7 cellular contexts compared by ENCODE assay signal in the genomic region with DNA sequence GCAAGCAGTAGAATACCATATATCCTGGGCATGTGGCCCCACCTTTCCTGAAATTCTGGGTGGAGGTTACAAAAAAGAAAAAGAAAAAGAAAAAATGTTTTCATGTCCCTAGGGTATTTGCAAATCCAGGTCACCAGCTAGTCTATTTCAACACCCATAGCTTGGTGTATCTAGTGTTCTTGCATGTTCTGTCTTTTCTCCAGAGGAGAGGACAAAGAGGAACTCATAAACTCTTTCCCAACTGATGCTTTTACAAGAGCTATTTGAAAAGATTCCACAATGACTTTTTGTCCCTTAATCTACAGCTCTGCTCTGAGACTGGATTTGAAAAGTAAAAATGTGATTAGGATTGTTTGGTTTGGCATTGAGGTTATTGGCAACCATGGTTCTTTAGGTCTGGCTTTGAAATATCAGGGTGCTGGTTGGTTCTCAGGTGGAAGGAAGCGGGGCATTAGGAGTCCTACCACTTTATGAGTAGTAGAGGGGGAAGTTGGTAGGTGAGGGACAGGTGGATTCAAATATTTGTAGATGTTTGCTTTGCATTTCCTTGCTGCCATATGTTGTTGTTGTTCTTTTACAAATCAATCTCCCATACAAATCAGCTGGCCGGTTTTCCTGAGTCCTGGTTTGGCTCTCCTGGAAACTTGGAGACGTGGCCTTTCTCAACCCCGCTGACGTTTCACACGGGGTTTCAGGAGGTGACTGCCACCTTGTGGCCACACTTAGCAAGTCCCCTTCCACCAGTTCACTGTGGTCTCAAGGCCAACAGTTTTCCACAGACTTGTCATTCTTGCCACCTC.
DNase-seq lines count a peak whose midpoint lies in the region; ATAC-seq, FAIRE-seq and TF ChIP-seq lines count a peak whose summit lies in the region.

No MANE protein-coding gene starts in this region.

- H3K9me3 Mint-ChIP-seq in activated CD4-positive, alpha-beta T cell treated with anti-CD3 and anti-CD28 coated beads for 36 hours (ENCODE audit: low read depth): no peaks in the 10 kb centered on the region

- H3K4me2 ChIP-seq in HepG2 (ENCODE audit: low read depth, low read length): no peak overlapping the region

- CTCF ChIA-PET in activated CD4-positive, alpha-beta T cell treated with anti-CD3 and anti-CD28 coated beads for 36 hours (lab: Charles Lee): interaction anchor here (0.6 to 10.2 kb wide), 45 partner anchors 9 to 901 kb away, joined by 3 to 322 read pairs (median 4); partner anchors contain the start of gene MRPS14
- CTCF ChIA-PET in HepG2 (lab: Yijun Ruan, JAX; ENCODE audit: low intra/inter-chr PET ratio, low total read pairs): interaction anchor here (1.0 to 4.7 kb wide), 4 partner anchors 162 to 290 kb away, joined by 6 to 47 read pairs (median 26); no protein-coding TSS in a partner anchor

- POLR2A ChIA-PET in activated CD4-positive, alpha-beta T cell treated with anti-CD3 and anti-CD28 coated beads for 36 hours (lab: Charles Lee): interaction anchor here (1.1 kb wide), 1 partner anchor 167 kb away, joined by 4 read pairs; no protein-coding TSS in a partner anchor
- POLR2A ChIA-PET in HepG2 (lab: Yijun Ruan, JAX): no interaction called here

- no TSS peak for BruUV-seq in HepG2 (replicated peaks; lab: Mats Ljungman, UMichigan)

- H3K9me3 ChIP-seq in HepG2 (ENCODE audit: low read length): no peaks in the 10 kb centered on the region

- peak; percentile 73 for TF ChIP-seq RAD21 in HepG2 (CRISPR knock-in tag; IDR thresholded peaks at IDR 0.05)

- TF ChIP-seq EP300 in HepG2 (IDR thresholded peaks at IDR 0.05; ENCODE audit: low read depth in 2 of 2, low read length in 2 of 2) (no peak), HepG2 (CRISPR knock-in tag; IDR thresholded peaks at IDR 0.05; ENCODE audit: borderline replicate concordance) (no peak)

- intact Hi-C loops in activated CD4-positive, alpha-beta T cell treated with anti-CD3 and anti-CD28 coated beads for 36 hours (cut with DNase I, micrococcal nuclease): loop anchor here (1.0 to 2.0 kb wide), 3 partner anchors 164 to 291 kb away; no protein-coding TSS in a partner anchor
- intact Hi-C loops in HepG2 (cut with micrococcal nuclease; ENCODE audit: unreplicated experiment): loop anchor here (1.0 kb wide), 2 partner anchors 167 to 290 kb away; no protein-coding TSS in a partner anchor

- no peaks in the 10 kb centered on the region for H4K20me1 ChIP-seq in HepG2 (ENCODE audit: insufficient read depth, low read length)

- H3K27me3 ChIP-seq in HepG2 (ENCODE audit: control insufficient read depth in 1 of 2, insufficient read depth in 2 of 2, low read length in 2 of 2): peaks cover 1 to 9% of the 10 kb centered on the region in 2 experiments; a peak in 2 of 5 replicates

- DNase-seq in GM12891 (ENCODE audit: insufficient read length, low spot score) (peak; percentile 34), NCI-H2227 (lab: John Stamatoyannopoulos, UW; ENCODE audit: unreplicated experiment) (peak; percentile 69), choroid plexus epithelial cell (ENCODE audit: low read depth) (peak; percentile 76), HepG2 (ENCODE audit: low spot score) (peak; percentile 52)
- DNase-seq in activated CD4-positive, alpha-beta T cell treated with anti-CD3 and anti-CD28 coated beads for 36 hours: peak; percentile 82
- DNase-seq in stimulated activated CD4-positive, alpha-beta T cell treated with anti-CD3 and anti-CD28 coated beads, Interleukin-4, amount 100 ng/mL, for 4 hours: peak; percentile 52 to 59

- WGBS in HepG2 (ENCODE audit: low lambda C conversion rate): 17% methylated on average over 6 of the region's 6 CpGs

- in situ Hi-C loops in HepG2 (cut with HindIII; ENCODE audit: extremely low pct_ligation_motif_present, low pct_unique_long_range_greater_than_20kb): no loop called here

- H3K27me3 Mint-ChIP-seq in activated CD4-positive, alpha-beta T cell treated with anti-CD3 and anti-CD28 coated beads for 36 hours: peaks cover 2% of the 10 kb centered on the region

- peak; percentile 88 for TF ChIP-seq CTCF in choroid plexus epithelial cell (conservative IDR thresholded peaks at IDR 0.05; ENCODE audit: low read depth, low read length)
- TF ChIP-seq CTCF in HepG2 (CRISPR knock-in tag; IDR thresholded peaks at IDR 0.05): peak; percentile 89

- no peak overlapping the region for H3K4me3 ChIP-seq in choroid plexus epithelial cell (ENCODE audit: low read depth, low read length)
- H3K4me3 ChIP-seq in HepG2 (replicated peaks in 1 of 3; ENCODE audit: insufficient read depth in 1 of 3, low read depth in 2 of 3, low read length in 3 of 3): no peak overlapping the region

- no peaks in the 10 kb centered on the region for H3K4me1 ChIP-seq in HepG2 (ENCODE audit: insufficient read depth, low read length)

- H3K27ac ChIP-seq in HepG2 (ENCODE audit: extremely low read length, insufficient read depth, low read length): no peak overlapping the region

- no peaks in the 10 kb centered on the region for H3K36me3 ChIP-seq in HepG2 (replicated peaks in 1 of 2; ENCODE audit: control insufficient read depth in 1 of 2, insufficient read depth in 2 of 2, low read length in 2 of 2)

- ATAC-seq in HG02943 (IDR thresholded peaks at IDR 0.05; ENCODE audit: low read depth, unreplicated experiment) (peak; percentile 70), HepG2 (peak; percentile 95)
- ATAC-seq in activated CD4-positive, alpha-beta T cell treated with anti-CD3 and anti-CD28 coated beads for 36 hours: peak; percentile 89

- H3K79me2 ChIP-seq in HepG2 (ENCODE audit: insufficient read depth, low read length): no peaks in the 10 kb centered on the region

- H3K9ac ChIP-seq in HepG2 (ENCODE audit: insufficient read depth, low read depth, low read length): no peak overlapping the region

- peak; percentile 98 for FAIRE-seq in GM12891 (lab: Jason Lieb, UNC)
- peak; percentile 85 for FAIRE-seq in HepG2 (lab: Jason Lieb, UNC)

- no peak overlapping the region for H3K27ac Mint-ChIP-seq in activated CD4-positive, alpha-beta T cell treated with anti-CD3 and anti-CD28 coated beads for 36 hours

- H3K4me3 Mint-ChIP-seq in activated CD4-positive, alpha-beta T cell treated with anti-CD3 and anti-CD28 coated beads for 36 hours: no peak overlapping the region

- H2AFZ ChIP-seq in HepG2 (ENCODE audit: low read length): no peak overlapping the region

- peaks cover 12% of the 10 kb centered on the region for H3K4me1 Mint-ChIP-seq in activated CD4-positive, alpha-beta T cell treated with anti-CD3 and anti-CD28 coated beads for 36 hours

- no peak for TF ChIP-seq POLR2A in GM12891 (IDR thresholded peaks at IDR 0.05; ENCODE audit: low read depth, low read length)
- no peak for TF ChIP-seq POLR2A in HepG2 (IDR thresholded peaks at IDR 0.05; ENCODE audit: insufficient read depth in 1 of 2, low read depth in 2 of 2, low read length in 2 of 2)

- H3K36me3 Mint-ChIP-seq in activated CD4-positive, alpha-beta T cell treated with anti-CD3 and anti-CD28 coated beads for 36 hours (ENCODE audit: low read depth): no peaks in the 10 kb centered on the region

TF ChIP-seq in GM12891, 5 proteins besides CTCF, POLR2A, EP300 and RAD21:
- TF ChIP-seq PAX5 (IDR thresholded peaks at IDR 0.05; ENCODE audit: insufficient read depth, low read length, severe bottlenecking): no peak
- TF ChIP-seq TAF1 (IDR thresholded peaks at IDR 0.05; ENCODE audit: low read depth, low read length): no peak
- no peak for TF ChIP-seq POLR2AphosphoS5 (IDR thresholded peaks at IDR 0.05; ENCODE audit: low read depth, low read length)
- no peak for TF ChIP-seq SPI1 (IDR thresholded peaks at IDR 0.05; ENCODE audit: low read depth, low read length)
- no peak for TF ChIP-seq POU2F2 (IDR thresholded peaks at IDR 0.05; ENCODE audit: low read depth, low read length)

TF ChIP-seq in HepG2, 621 proteins besides CTCF, POLR2A, EP300 and RAD21 (continues in another document):
- TF ChIP-seq ZBTB25 (CRISPR knock-in tag; IDR thresholded peaks at IDR 0.05) (peak; percentile 30; the same call in 1 of the 2 replicates), GABPA (IDR thresholded peaks at IDR 0.05; ENCODE audit: low read depth, low read length) (no peak), GABPA (CRISPR knock-in tag; IDR thresholded peaks at IDR 0.05; ENCODE audit: low read depth) (no peak), RFX5 (IDR thresholded peaks at IDR 0.05; ENCODE audit: low read depth, low read length) (no peak), STAG1 (CRISPR knock-in tag; IDR thresholded peaks at IDR 0.05) (peak; percentile 84)
- TF ChIP-seq, protein P1, sequence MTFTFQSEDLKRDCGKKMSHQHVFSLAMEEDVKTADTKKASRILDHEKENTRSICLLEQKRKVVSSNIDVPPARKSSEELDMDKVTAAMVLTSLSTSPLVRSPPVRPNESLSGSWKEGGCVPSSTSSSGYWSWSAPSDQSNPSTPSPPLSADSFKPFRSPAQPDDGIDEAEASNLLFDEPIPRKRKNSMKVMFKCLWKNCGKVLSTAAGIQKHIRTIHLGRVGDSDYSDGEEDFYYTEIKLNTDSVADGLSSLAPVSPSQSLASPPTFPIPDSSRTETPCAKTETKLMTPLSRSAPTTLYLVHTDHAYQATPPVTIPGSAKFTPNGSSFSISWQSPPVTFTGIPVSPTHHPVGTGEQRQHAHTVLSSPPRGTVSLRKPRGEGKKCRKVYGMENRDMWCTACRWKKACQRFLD (CRISPR knock-in tag; IDR thresholded peaks at IDR 0.05; ENCODE audit: borderline replicate concordance): no peak
- TF ChIP-seq, protein P2, sequence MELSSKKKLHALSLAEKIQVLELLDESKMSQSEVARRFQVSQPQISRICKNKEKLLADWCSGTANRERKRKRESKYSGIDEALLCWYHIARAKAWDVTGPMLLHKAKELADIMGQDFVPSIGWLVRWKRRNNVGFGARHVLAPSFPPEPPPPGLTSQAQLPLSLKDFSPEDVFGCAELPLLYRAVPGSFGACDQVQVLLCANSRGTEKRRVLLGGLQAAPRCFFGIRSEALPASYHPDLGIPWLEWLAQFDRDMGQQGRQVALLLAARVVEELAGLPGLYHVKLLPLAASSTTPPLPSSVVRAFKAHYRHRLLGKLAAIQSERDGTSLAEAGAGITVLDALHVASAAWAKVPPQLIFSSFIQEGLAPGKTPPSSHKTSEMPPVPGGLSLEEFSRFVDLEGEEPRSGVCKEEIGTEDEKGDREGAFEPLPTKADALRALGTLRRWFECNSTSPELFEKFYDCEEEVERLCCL (CRISPR knock-in tag; IDR thresholded peaks at IDR 0.05; ENCODE audit: borderline replicate concordance): no peak
